Comparison of ENCODE assay signal across 1 cellular context in the genomic region with DNA sequence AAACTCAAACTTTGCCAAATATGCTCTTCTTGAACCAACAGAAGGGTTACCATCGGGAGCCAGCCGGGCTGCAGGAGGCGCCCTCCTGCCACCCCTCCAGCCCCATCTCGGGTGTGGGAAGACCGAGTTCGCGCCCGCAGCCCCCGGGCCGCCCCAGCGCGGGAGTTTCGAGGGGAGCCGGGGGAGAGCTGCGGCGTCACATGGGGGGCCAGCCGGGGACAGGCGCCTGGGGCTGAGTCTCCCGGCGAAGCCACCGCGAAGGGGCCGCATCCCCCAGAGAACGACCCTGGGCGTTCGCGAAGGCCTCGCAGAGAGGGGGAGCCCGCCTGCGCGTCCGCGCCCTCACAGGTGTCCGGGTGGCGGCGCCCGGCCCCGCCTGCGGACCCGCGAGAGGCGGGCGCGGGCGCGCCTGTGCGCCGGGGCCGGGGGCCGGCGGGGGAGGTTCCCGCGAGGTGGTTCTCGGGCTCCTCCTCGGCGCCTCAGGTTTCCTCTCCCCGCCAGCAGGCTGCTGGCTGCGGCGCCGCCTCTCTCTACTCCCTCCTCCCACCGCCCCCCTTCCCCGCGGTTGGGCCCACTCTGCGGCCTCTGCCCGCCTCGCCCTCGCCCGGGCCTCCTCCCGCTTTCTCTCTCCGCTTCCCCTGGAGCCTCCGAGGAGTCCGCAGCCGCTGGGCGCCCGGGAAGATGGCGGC.
TF ChIP-seq lines count a peak whose summit lies in the region.

A gene with protein sequence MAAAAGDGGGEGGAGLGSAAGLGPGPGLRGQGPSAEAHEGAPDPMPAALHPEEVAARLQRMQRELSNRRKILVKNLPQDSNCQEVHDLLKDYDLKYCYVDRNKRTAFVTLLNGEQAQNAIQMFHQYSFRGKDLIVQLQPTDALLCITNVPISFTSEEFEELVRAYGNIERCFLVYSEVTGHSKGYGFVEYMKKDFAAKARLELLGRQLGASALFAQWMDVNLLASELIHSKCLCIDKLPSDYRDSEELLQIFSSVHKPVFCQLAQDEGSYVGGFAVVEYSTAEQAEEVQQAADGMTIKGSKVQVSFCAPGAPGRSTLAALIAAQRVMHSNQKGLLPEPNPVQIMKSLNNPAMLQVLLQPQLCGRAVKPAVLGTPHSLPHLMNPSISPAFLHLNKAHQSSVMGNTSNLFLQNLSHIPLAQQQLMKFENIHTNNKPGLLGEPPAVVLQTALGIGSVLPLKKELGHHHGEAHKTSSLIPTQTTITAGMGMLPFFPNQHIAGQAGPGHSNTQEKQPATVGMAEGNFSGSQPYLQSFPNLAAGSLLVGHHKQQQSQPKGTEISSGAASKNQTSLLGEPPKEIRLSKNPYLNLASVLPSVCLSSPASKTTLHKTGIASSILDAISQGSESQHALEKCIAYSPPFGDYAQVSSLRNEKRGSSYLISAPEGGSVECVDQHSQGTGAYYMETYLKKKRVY (plus strand): TSS at position 584 of the 689 bp plus-strand sequence. CDS start 98 bp downstream, at position 682.

TF ChIP-seq in K562, 482 proteins besides CTCF, POLR2A, EP300 and RAD21 (continued from another document and continues in another):
- TF ChIP-seq, protein P1, sequence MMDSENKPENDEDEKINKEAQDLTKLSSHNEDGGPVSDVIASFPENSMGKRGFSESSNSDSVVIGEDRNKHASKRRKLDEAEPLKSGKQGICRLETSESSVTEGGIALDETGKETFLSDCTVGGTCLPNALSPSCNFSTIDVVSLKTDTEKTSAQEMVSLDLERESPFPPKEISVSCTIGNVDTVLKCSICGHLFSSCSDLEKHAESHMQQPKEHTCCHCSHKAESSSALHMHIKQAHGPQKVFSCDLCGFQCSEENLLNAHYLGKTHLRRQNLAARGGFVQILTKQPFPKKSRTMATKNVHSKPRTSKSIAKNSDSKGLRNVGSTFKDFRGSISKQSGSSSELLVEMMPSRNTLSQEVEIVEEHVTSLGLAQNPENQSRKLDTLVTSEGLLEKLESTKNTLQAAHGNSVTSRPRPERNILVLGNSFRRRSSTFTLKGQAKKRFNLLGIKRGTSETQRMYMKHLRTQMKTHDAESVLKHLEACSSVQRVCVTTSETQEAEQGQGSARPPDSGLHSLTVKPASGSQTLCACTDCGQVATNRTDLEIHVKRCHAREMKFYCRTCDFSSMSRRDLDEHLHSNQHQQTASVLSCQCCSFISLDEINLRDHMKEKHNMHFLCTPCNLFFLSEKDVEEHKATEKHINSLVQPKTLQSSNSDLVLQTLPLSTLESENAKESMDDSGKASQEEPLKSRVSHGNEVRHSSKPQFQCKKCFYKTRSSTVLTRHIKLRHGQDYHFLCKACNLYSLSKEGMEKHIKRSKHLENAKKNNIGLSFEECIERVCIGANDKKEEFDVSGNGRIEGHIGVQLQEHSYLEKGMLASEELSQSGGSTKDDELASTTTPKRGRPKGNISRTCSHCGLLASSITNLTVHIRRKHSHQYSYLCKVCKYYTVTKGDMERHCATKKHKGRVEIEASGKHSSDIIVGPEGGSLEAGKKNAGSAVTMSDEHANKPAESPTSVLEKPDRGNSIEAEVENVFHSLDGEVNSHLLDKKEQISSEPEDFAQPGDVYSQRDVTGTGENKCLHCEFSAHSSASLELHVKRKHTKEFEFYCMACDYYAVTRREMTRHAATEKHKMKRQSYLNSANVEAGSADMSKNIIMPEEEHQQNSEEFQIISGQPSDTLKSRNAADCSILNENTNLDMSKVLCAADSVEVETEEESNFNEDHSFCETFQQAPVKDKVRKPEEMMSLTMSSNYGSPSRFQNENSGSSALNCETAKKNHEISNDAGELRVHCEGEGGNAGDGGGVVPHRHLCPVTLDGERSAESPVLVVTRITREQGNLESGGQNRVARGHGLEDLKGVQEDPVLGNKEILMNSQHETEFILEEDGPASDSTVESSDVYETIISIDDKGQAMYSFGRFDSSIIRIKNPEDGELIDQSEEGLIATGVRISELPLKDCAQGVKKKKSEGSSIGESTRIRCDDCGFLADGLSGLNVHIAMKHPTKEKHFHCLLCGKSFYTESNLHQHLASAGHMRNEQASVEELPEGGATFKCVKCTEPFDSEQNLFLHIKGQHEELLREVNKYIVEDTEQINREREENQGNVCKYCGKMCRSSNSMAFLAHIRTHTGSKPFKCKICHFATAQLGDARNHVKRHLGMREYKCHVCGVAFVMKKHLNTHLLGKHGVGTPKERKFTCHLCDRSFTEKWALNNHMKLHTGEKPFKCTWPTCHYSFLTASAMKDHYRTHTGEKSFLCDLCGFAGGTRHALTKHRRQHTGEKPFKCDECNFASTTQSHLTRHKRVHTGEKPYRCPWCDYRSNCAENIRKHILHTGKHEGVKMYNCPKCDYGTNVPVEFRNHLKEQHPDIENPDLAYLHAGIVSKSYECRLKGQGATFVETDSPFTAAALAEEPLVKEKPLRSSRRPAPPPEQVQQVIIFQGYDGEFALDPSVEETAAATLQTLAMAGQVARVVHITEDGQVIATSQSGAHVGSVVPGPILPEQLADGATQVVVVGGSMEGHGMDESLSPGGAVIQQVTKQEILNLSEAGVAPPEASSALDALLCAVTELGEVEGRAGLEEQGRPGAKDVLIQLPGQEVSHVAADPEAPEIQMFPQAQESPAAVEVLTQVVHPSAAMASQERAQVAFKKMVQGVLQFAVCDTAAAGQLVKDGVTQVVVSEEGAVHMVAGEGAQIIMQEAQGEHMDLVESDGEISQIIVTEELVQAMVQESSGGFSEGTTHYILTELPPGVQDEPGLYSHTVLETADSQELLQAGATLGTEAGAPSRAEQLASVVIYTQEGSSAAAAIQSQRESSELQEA (IDR thresholded peaks at IDR 0.05; ENCODE audit: low read depth) = no peak
- TF ChIP-seq SMARCE1 (IDR thresholded peaks at IDR 0.05) (no peak), L3MBTL2 (IDR thresholded peaks at IDR 0.05) (peak; percentile 93), ZNF551 (CRISPR knock-in tag; IDR thresholded peaks at IDR 0.05) (no peak), NELFE (IDR thresholded peaks at IDR 0.05; ENCODE audit: insufficient read depth, insufficient read length) (no peak), ZNF764 (CRISPR knock-in tag; IDR thresholded peaks at IDR 0.05; ENCODE audit: low read depth) (peak; percentile 79; the same call in 1 of the 2 replicates), BRCA1 (IDR thresholded peaks at IDR 0.05) (no peak), BRCA1 (CRISPR knock-in tag; IDR thresholded peaks at IDR 0.05) (no peak), TAL1 (IDR thresholded peaks at IDR 0.05) (no peak), KDM4B (IDR thresholded peaks at IDR 0.05; ENCODE audit: borderline replicate concordance in 2 of 2, low read depth in 1 of 2) (no peak), STAT5A (IDR thresholded peaks at IDR 0.05; ENCODE audit: borderline replicate concordance, low read length) (no peak), XRCC3 (IDR thresholded peaks at IDR 0.05) (no peak), ZBED1 (IDR thresholded peaks at IDR 0.05) (no peak), TGIF2 (CRISPR knock-in tag; IDR thresholded peaks at IDR 0.05) (no peak), ZNF3 (CRISPR knock-in tag; IDR thresholded peaks at IDR 0.05) (no peak), HDAC1 (IDR thresholded peaks at IDR 0.05) (no peak), ZC3H11A (IDR thresholded peaks at IDR 0.05; ENCODE audit: low read depth, low read length) (no peak)
- TF ChIP-seq, protein P2, sequence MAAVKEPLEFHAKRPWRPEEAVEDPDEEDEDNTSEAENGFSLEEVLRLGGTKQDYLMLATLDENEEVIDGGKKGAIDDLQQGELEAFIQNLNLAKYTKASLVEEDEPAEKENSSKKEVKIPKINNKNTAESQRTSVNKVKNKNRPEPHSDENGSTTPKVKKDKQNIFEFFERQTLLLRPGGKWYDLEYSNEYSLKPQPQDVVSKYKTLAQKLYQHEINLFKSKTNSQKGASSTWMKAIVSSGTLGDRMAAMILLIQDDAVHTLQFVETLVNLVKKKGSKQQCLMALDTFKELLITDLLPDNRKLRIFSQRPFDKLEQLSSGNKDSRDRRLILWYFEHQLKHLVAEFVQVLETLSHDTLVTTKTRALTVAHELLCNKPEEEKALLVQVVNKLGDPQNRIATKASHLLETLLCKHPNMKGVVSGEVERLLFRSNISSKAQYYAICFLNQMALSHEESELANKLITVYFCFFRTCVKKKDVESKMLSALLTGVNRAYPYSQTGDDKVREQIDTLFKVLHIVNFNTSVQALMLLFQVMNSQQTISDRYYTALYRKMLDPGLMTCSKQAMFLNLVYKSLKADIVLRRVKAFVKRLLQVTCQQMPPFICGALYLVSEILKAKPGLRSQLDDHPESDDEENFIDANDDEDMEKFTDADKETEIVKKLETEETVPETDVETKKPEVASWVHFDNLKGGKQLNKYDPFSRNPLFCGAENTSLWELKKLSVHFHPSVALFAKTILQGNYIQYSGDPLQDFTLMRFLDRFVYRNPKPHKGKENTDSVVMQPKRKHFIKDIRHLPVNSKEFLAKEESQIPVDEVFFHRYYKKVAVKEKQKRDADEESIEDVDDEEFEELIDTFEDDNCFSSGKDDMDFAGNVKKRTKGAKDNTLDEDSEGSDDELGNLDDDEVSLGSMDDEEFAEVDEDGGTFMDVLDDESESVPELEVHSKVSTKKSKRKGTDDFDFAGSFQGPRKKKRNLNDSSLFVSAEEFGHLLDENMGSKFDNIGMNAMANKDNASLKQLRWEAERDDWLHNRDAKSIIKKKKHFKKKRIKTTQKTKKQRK (IDR thresholded peaks at IDR 0.05; ENCODE audit: borderline replicate concordance, low read depth, low read length) = no peak
- TF ChIP-seq, protein P3, sequence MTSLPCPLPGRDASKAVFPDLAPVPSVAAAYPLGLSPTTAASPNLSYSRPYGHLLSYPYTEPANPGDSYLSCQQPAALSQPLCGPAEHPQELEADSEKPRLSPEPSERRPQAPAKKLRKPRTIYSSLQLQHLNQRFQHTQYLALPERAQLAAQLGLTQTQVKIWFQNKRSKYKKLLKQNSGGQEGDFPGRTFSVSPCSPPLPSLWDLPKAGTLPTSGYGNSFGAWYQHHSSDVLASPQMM (CRISPR knock-in tag; IDR thresholded peaks at IDR 0.05) = no peak
- TF ChIP-seq, protein P4, sequence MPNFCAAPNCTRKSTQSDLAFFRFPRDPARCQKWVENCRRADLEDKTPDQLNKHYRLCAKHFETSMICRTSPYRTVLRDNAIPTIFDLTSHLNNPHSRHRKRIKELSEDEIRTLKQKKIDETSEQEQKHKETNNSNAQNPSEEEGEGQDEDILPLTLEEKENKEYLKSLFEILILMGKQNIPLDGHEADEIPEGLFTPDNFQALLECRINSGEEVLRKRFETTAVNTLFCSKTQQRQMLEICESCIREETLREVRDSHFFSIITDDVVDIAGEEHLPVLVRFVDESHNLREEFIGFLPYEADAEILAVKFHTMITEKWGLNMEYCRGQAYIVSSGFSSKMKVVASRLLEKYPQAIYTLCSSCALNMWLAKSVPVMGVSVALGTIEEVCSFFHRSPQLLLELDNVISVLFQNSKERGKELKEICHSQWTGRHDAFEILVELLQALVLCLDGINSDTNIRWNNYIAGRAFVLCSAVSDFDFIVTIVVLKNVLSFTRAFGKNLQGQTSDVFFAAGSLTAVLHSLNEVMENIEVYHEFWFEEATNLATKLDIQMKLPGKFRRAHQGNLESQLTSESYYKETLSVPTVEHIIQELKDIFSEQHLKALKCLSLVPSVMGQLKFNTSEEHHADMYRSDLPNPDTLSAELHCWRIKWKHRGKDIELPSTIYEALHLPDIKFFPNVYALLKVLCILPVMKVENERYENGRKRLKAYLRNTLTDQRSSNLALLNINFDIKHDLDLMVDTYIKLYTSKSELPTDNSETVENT (CRISPR knock-in tag; IDR thresholded peaks at IDR 0.05) = no peak
- TF ChIP-seq, protein P5, sequence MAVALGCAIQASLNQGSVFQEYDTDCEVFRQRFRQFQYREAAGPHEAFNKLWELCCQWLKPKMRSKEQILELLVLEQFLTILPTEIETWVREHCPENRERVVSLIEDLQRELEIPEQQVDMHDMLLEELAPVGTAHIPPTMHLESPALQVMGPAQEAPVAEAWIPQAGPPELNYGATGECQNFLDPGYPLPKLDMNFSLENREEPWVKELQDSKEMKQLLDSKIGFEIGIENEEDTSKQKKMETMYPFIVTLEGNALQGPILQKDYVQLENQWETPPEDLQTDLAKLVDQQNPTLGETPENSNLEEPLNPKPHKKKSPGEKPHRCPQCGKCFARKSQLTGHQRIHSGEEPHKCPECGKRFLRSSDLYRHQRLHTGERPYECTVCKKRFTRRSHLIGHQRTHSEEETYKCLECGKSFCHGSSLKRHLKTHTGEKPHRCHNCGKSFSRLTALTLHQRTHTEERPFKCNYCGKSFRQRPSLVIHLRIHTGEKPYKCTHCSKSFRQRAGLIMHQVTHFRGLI (CRISPR knock-in tag; IDR thresholded peaks at IDR 0.05) = no peak
- TF ChIP-seq, protein P6, sequence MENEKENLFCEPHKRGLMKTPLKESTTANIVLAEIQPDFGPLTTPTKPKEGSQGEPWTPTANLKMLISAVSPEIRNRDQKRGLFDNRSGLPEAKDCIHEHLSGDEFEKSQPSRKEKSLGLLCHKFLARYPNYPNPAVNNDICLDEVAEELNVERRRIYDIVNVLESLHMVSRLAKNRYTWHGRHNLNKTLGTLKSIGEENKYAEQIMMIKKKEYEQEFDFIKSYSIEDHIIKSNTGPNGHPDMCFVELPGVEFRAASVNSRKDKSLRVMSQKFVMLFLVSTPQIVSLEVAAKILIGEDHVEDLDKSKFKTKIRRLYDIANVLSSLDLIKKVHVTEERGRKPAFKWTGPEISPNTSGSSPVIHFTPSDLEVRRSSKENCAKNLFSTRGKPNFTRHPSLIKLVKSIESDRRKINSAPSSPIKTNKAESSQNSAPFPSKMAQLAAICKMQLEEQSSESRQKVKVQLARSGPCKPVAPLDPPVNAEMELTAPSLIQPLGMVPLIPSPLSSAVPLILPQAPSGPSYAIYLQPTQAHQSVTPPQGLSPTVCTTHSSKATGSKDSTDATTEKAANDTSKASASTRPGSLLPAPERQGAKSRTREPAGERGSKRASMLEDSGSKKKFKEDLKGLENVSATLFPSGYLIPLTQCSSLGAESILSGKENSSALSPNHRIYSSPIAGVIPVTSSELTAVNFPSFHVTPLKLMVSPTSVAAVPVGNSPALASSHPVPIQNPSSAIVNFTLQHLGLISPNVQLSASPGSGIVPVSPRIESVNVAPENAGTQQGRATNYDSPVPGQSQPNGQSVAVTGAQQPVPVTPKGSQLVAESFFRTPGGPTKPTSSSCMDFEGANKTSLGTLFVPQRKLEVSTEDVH (IDR thresholded peaks at IDR 0.05; ENCODE audit: low read depth, partially characterized antibody) = peak; percentile 74
- TF ChIP-seq, protein P7, sequence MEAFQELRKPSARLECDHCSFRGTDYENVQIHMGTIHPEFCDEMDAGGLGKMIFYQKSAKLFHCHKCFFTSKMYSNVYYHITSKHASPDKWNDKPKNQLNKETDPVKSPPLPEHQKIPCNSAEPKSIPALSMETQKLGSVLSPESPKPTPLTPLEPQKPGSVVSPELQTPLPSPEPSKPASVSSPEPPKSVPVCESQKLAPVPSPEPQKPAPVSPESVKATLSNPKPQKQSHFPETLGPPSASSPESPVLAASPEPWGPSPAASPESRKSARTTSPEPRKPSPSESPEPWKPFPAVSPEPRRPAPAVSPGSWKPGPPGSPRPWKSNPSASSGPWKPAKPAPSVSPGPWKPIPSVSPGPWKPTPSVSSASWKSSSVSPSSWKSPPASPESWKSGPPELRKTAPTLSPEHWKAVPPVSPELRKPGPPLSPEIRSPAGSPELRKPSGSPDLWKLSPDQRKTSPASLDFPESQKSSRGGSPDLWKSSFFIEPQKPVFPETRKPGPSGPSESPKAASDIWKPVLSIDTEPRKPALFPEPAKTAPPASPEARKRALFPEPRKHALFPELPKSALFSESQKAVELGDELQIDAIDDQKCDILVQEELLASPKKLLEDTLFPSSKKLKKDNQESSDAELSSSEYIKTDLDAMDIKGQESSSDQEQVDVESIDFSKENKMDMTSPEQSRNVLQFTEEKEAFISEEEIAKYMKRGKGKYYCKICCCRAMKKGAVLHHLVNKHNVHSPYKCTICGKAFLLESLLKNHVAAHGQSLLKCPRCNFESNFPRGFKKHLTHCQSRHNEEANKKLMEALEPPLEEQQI (IDR thresholded peaks at IDR 0.05) = no peak
